ENCODE assay signal across 1 cellular context in the genomic region with DNA sequence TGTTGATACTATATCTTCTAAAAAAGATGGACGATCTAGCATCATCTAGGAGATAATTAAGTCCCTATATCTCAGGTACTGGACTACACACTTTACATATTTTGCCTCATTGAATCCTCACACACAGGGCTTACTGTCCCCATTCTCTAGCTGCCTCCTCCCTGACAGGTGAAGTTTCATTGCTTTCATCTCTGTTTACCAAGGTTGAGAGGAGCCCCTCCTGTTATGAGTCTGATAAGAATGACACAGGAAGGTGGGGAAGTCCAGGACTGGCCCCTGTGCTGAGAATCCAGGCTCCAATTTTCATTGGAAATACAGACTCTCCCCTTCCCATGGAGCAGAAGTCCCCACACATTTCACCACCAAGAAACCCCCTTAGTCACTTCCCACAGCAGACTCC.
A peak's percentile ranks its signal among the peaks of the same experiment; 100 is the strongest.
TF ChIP-seq lines count a peak whose summit lies in the region.

No MANE protein-coding gene starts in this region.

TF ChIP-seq in HepG2, 621 proteins besides CTCF, POLR2A, EP300 and RAD21 (continued from another document and continues in another):
- TF ChIP-seq, protein P1, sequence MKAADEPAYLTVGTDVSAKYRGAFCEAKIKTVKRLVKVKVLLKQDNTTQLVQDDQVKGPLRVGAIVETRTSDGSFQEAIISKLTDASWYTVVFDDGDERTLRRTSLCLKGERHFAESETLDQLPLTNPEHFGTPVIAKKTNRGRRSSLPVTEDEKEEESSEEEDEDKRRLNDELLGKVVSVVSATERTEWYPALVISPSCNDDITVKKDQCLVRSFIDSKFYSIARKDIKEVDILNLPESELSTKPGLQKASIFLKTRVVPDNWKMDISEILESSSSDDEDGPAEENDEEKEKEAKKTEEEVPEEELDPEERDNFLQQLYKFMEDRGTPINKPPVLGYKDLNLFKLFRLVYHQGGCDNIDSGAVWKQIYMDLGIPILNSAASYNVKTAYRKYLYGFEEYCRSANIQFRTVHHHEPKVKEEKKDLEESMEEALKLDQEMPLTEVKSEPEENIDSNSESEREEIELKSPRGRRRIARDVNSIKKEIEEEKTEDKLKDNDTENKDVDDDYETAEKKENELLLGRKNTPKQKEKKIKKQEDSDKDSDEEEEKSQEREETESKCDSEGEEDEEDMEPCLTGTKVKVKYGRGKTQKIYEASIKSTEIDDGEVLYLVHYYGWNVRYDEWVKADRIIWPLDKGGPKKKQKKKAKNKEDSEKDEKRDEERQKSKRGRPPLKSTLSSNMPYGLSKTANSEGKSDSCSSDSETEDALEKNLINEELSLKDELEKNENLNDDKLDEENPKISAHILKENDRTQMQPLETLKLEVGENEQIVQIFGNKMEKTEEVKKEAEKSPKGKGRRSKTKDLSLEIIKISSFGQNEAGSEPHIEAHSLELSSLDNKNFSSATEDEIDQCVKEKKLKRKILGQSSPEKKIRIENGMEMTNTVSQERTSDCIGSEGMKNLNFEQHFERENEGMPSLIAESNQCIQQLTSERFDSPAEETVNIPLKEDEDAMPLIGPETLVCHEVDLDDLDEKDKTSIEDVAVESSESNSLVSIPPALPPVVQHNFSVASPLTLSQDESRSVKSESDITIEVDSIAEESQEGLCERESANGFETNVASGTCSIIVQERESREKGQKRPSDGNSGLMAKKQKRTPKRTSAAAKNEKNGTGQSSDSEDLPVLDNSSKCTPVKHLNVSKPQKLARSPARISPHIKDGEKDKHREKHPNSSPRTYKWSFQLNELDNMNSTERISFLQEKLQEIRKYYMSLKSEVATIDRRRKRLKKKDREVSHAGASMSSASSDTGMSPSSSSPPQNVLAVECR (CRISPR knock-in tag; IDR thresholded peaks at IDR 0.05; ENCODE audit: borderline replicate concordance), result peak; percentile 24; the same call in 1 of the 2 replicates
- TF ChIP-seq ZMYM3 (CRISPR knock-in tag; IDR thresholded peaks at IDR 0.05) (peak; percentile 50; the same call in 1 of the 2 replicates), ATF7 (IDR thresholded peaks at IDR 0.05) (no peak), ATF7 (CRISPR knock-in tag; IDR thresholded peaks at IDR 0.05) (peak; percentile 55; the same call in 1 of the 2 replicates), NR3C1 (CRISPR knock-in tag; IDR thresholded peaks at IDR 0.05) (no peak), AGO2 (optimal IDR thresholded peaks at IDR 0.05; ENCODE audit: low read depth, low read length) (no peak), NFE2L2 (IDR thresholded peaks at IDR 0.05; ENCODE audit: low read length) (0 out of 2 replicates have a peak, but pooled peaks have one; percentile 5), ZSCAN29 (CRISPR knock-in tag; conservative IDR thresholded peaks at IDR 0.05) (0 out of 2 replicates have a peak, but pooled peaks have one; percentile 43), KAT2B (IDR thresholded peaks at IDR 0.05; ENCODE audit: borderline replicate concordance, low read depth, low read length) (no peak), FOXA1 (IDR thresholded peaks at IDR 0.05) (no peak), FOXA1 (CRISPR knock-in tag; IDR thresholded peaks at IDR 0.05) (peak; percentile 96), DR1 (CRISPR knock-in tag; IDR thresholded peaks at IDR 0.05) (no peak), ZNF850 (CRISPR knock-in tag; conservative IDR thresholded peaks at IDR 0.05) (no peak), ZNF792 (CRISPR knock-in tag; IDR thresholded peaks at IDR 0.05) (peak; percentile 75; the same call in 1 of the 2 replicates), CHD4 (IDR thresholded peaks at IDR 0.05; ENCODE audit: borderline replicate concordance, low read length) (no peak), ATF1 (CRISPR knock-in tag; IDR thresholded peaks at IDR 0.05) (no peak; the same call in 1 of the 2 replicates), SATB2 (CRISPR knock-in tag; IDR thresholded peaks at IDR 0.05) (no peak), ETV6 (CRISPR knock-in tag; conservative IDR thresholded peaks at IDR 0.05) (no peak), ZFX (CRISPR knock-in tag; IDR thresholded peaks at IDR 0.05; ENCODE audit: low read depth) (no peak), DNMT3B (CRISPR knock-in tag; conservative IDR thresholded peaks at IDR 0.05) (no peak), KLF16 (CRISPR knock-in tag; IDR thresholded peaks at IDR 0.05) (peak in 1 of 2 experiments; percentile 55; a peak in 1 of 4 replicates), CAMTA2 (CRISPR knock-in tag; IDR thresholded peaks at IDR 0.05; ENCODE audit: borderline replicate concordance) (no peak), GPBP1L1 (CRISPR knock-in tag; IDR thresholded peaks at IDR 0.05) (no peak), ZNF33B (CRISPR knock-in tag; IDR thresholded peaks at IDR 0.05) (no peak), ZNF235 (CRISPR knock-in tag; IDR thresholded peaks at IDR 0.05; ENCODE audit: borderline replicate concordance) (no peak), XRCC5 (optimal IDR thresholded peaks at IDR 0.05; ENCODE audit: low read length) (no peak), ZNF138 (CRISPR knock-in tag; IDR thresholded peaks at IDR 0.05; ENCODE audit: low read depth) (no peak), ZNF879 (CRISPR knock-in tag; IDR thresholded peaks at IDR 0.05) (no peak), ELF1 (CRISPR knock-in tag; IDR thresholded peaks at IDR 0.05) (peak; percentile 23; the same call in 1 of the 2 replicates), ZNF619 (CRISPR knock-in tag; IDR thresholded peaks at IDR 0.05) (no peak), ZFP90 (CRISPR knock-in tag; IDR thresholded peaks at IDR 0.05; ENCODE audit: borderline replicate concordance) (no peak), RARA (CRISPR knock-in tag; IDR thresholded peaks at IDR 0.05) (peak; percentile 84), ZNF407 (CRISPR knock-in tag; IDR thresholded peaks at IDR 0.05; ENCODE audit: not compliant biosample characterization) (no peak), CREM (IDR thresholded peaks at IDR 0.05) (peak; percentile 83), CREM (CRISPR knock-in tag; IDR thresholded peaks at IDR 0.05) (no peak), DZIP1 (CRISPR knock-in tag; IDR thresholded peaks at IDR 0.05) (no peak)
- TF ChIP-seq, protein P2, sequence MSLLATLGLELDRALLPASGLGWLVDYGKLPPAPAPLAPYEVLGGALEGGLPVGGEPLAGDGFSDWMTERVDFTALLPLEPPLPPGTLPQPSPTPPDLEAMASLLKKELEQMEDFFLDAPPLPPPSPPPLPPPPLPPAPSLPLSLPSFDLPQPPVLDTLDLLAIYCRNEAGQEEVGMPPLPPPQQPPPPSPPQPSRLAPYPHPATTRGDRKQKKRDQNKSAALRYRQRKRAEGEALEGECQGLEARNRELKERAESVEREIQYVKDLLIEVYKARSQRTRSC (CRISPR knock-in tag; IDR thresholded peaks at IDR 0.05; ENCODE audit: low read depth), result no peak
- TF ChIP-seq, protein P3, sequence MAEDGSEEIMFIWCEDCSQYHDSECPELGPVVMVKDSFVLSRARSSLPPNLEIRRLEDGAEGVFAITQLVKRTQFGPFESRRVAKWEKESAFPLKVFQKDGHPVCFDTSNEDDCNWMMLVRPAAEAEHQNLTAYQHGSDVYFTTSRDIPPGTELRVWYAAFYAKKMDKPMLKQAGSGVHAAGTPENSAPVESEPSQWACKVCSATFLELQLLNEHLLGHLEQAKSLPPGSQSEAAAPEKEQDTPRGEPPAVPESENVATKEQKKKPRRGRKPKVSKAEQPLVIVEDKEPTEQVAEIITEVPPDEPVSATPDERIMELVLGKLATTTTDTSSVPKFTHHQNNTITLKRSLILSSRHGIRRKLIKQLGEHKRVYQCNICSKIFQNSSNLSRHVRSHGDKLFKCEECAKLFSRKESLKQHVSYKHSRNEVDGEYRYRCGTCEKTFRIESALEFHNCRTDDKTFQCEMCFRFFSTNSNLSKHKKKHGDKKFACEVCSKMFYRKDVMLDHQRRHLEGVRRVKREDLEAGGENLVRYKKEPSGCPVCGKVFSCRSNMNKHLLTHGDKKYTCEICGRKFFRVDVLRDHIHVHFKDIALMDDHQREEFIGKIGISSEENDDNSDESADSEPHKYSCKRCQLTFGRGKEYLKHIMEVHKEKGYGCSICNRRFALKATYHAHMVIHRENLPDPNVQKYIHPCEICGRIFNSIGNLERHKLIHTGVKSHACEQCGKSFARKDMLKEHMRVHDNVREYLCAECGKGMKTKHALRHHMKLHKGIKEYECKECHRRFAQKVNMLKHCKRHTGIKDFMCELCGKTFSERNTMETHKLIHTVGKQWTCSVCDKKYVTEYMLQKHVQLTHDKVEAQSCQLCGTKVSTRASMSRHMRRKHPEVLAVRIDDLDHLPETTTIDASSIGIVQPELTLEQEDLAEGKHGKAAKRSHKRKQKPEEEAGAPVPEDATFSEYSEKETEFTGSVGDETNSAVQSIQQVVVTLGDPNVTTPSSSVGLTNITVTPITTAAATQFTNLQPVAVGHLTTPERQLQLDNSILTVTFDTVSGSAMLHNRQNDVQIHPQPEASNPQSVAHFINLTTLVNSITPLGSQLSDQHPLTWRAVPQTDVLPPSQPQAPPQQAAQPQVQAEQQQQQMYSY (CRISPR knock-in tag; IDR thresholded peaks at IDR 0.05), result peak; percentile 95
